8 cellular contexts compared by ENCODE assay signal in genomic region chr1:66996018-66996682, GRCh38. TPM values are rescaled to one million over a fixed set of nuclear protein-coding genes. Genes with fewer than 3 reads are reported as not detected.
DNase-seq lines count a peak whose midpoint lies in the region; ATAC-seq and TF ChIP-seq lines count a peak whose summit lies in the region.

No MANE protein-coding gene starts in this region.

- H3K4me2 ChIP-seq in OCI-LY7 (ENCODE audit: low read length) (peak overlapping the region; percentile 37), fibroblast of lung (ENCODE audit: extremely low read depth, insufficient read depth, low read length) (no peak overlapping the region)

- intact Hi-C loops in OCI-LY7 (cut with micrococcal nuclease; ENCODE audit: unreplicated experiment), result loop anchor here (1.0 to 2.0 kb wide), 4 partner anchors 59 to 231 kb away; partner anchors contain the start of gene SLC35D1

- BruUV-seq in OCI-LY7 (replicated peaks; lab: Mats Ljungman, UMichigan), result no TSS peak

- CTCF ChIA-PET in OCI-LY7 (lab: Charles Lee; ENCODE audit: unreplicated experiment), result interaction anchor here (0.7 to 2.6 kb wide), 3 partner anchors 34 to 153 kb away, joined by 3 to 20 read pairs (median 5); no protein-coding TSS in a partner anchor

- H3K27me3 ChIP-seq in fibroblast of lung (ENCODE audit: control insufficient read depth, insufficient read depth, low read length), result no peaks in the 10 kb centered on the region
- no peaks in the 10 kb centered on the region for H3K27me3 ChIP-seq in upper lobe of left lung

- TF ChIP-seq CTCF in C4-2B (conservative IDR thresholded peaks at IDR 0.05) (peak; percentile 92), OCI-LY7 (conservative IDR thresholded peaks at IDR 0.05; ENCODE audit: low read length) (peak; percentile 97), fibroblast of lung (conservative IDR thresholded peaks at IDR 0.05 in 1 of 2, IDR thresholded peaks at IDR 0.05 in 1 of 2; ENCODE audit: low read depth in 1 of 2, low read length in 2 of 2) (peak; percentile 88 to 93), upper lobe of left lung (IDR thresholded peaks at IDR 0.05) (peak; percentile 45 to 76 (median 64))

- H3K36me3 ChIP-seq in OCI-LY7 (ENCODE audit: insufficient read depth, low read length) (peaks cover 30% of the 10 kb centered on the region), fibroblast of lung (ENCODE audit: control insufficient read depth, insufficient read depth, low read length) (no peaks in the 10 kb centered on the region), upper lobe of left lung (peaks cover 0 to 4% (median 0%) of the 10 kb centered on the region in 4 donors)

- H3K9me2 ChIP-seq in OCI-LY7 (ENCODE audit: insufficient read depth, low read length), result peaks cover 5% of the 10 kb centered on the region; the same call in 1 of the 2 replicates

- H3K4me3 ChIP-seq in OCI-LY7 (ENCODE audit: low read depth, low read length, poor library complexity, severe bottlenecking) (no peak overlapping the region), fibroblast of lung (replicated peaks in 1 of 4; ENCODE audit: control extremely low read depth in 1 of 4, insufficient read depth in 1 of 4, low read depth in 3 of 4, low read length in 4 of 4) (no peak overlapping the region), upper lobe of left lung (no peak overlapping the region)

- H4K20me1 ChIP-seq in OCI-LY7 (ENCODE audit: insufficient read depth, low read length) (no peaks in the 10 kb centered on the region), fibroblast of lung (ENCODE audit: control insufficient read depth, extremely low read depth, insufficient read depth, low read length) (no peaks in the 10 kb centered on the region)

- no peaks in the 10 kb centered on the region for H3K79me2 ChIP-seq in OCI-LY7 (ENCODE audit: insufficient read depth, low read depth, low read length)
- H3K79me2 ChIP-seq in fibroblast of lung (ENCODE audit: control insufficient read depth, insufficient read depth, low read length), result no peaks in the 10 kb centered on the region

- H3K4me1 ChIP-seq in OCI-LY7 (ENCODE audit: insufficient read depth, low read length, poor library complexity, severe bottlenecking), result peaks cover 26% of the 10 kb centered on the region
- H3K4me1 ChIP-seq in fibroblast of lung (ENCODE audit: control insufficient read depth, extremely low read depth, insufficient read depth, low read length), result no peaks in the 10 kb centered on the region
- peaks cover 0 to 5% (median 0%) of the 10 kb centered on the region in 4 donors for H3K4me1 ChIP-seq in upper lobe of left lung

- 66 to 69% methylated on average over 7 of the region's 7 CpGs for WGBS in upper lobe of left lung, 2 donors

- ATAC-seq in GM19351 (IDR thresholded peaks at IDR 0.05; ENCODE audit: unreplicated experiment) (peak; percentile 73), upper lobe of left lung (ENCODE audit: low FRiP score in 2 of 2) (peak in 1 of 2 donors; percentile 78)

- H2AFZ ChIP-seq in OCI-LY7 (ENCODE audit: low read length) (peak overlapping the region; percentile 16; the same call in 1 of the 2 replicates), fibroblast of lung (ENCODE audit: low read length) (no peak overlapping the region)

- H3K9me3 ChIP-seq in OCI-LY7 (ENCODE audit: low read length) (no peaks in the 10 kb centered on the region), fibroblast of lung (ENCODE audit: control insufficient read depth, insufficient read depth, low read depth, low read length) (no peaks in the 10 kb centered on the region), upper lobe of left lung (no peaks in the 10 kb centered on the region)

- DNase-seq in HUDEP-2 (lab: John Stamatoyannopoulos, UW; ENCODE audit: unreplicated experiment in 76 of 76) (peak in 65 of 76 experiments; percentile 4 to 75 (median 47)), OCI-LY7 (ENCODE audit: low spot score) (peak; percentile 85), activated T-cell treated with anti-CD3 and anti-CD28 coated beads for 48 hours (ENCODE audit: low read depth) (peak; percentile 46), fibroblast of lung (ENCODE audit: low read depth in 2 of 2) (peak; percentile 62 to 83), nucleus accumbens (lab: John Stamatoyannopoulos, UW) (peak in 38 of 56 donors; percentile 6 to 70 (median 30)), upper lobe of left lung (peak in 1 of 2 donors; percentile 50)

- no peak overlapping the region for H3K27ac ChIP-seq in C4-2B
- no peak overlapping the region for H3K27ac ChIP-seq in OCI-LY7 (ENCODE audit: low read depth, low read length, poor library complexity, severe bottlenecking)
- no peak overlapping the region for H3K27ac ChIP-seq in fibroblast of lung (ENCODE audit: insufficient read depth, low read length)
- H3K27ac ChIP-seq in upper lobe of left lung, result no peak overlapping the region

- POLR2A ChIA-PET in OCI-LY7 (lab: Charles Lee), result interaction anchor here (0.6 to 1.9 kb wide), 10 partner anchors 10 to 238 kb away, joined by 3 to 8 read pairs (median 3); partner anchors contain the start of genes DNAI4 and MIER1

- H3K9ac ChIP-seq in fibroblast of lung (ENCODE audit: insufficient read depth, low read length), result no peak overlapping the region

- TF ChIP-seq EP300 in upper lobe of left lung (IDR thresholded peaks at IDR 0.05), result no peak

- TF ChIP-seq POLR2A in upper lobe of left lung (IDR thresholded peaks at IDR 0.05), result no peak

RNA-seq across cellular contexts. Expression of gene SLC35D1, which starts 57.8 kb away (rescaled TPM):
- 10.8 and 11.2 TPM in 2 replicates for total RNA-seq in OCI-LY7 (2014; rRNA removed; shearing (Covaris generic))
- 13.1 and 13.3 TPM in 2 replicates for total RNA-seq in OCI-LY7 (2022)
- total RNA-seq in fibroblast of lung, result 16.2 and 20.3 TPM in 2 replicates
- 17.5 and 19.3 TPM in 2 replicates for polyA plus RNA-seq in fibroblast of lung
- 8.1 and 8.9 TPM in 2 replicates for polyA plus RNA-seq in fibroblast of lung (2012)
- 4.7 and 8.6 TPM in 2 replicates for polyA minus RNA-seq in fibroblast of lung (ENCODE audit: low replicate concordance)
- total RNA-seq in upper lobe of left lung, result 1 to 10 TPM; 1.4 to 8.6 (median 5.4) TPM
